10 cellular contexts compared by ENCODE assay signal in genomic region chr7:106050002-106050742, GRCh38.
DNase-seq lines count a peak whose midpoint lies in the region; ATAC-seq and TF ChIP-seq lines count a peak whose summit lies in the region.
"Had no signal": no experiment of that assay in that cellular context is flagged by ENCODE, and none has a peak within 500 bp of the region (broad histone marks: within the 10 kb centered on the region; RNA-seq: fewer than 3 reads in every experiment).

No MANE protein-coding gene starts in this region.

- H3K9me2 ChIP-seq in Loucy (replicated peaks; ENCODE audit: low read depth, low read length) = no peaks in the 10 kb centered on the region

- H4K20me1 ChIP-seq in BLaER1 treated with 17β-estradiol and CSF1 and Interleukin-3, amounts not matched to agents 10 nM and 100 nM = no peaks in the 10 kb centered on the region
- H4K20me1 ChIP-seq in Loucy (ENCODE audit: insufficient read depth, low read length, poor library complexity, severe bottlenecking) = no peaks in the 10 kb centered on the region

- H3K9me3 ChIP-seq in BLaER1 treated with 17β-estradiol and CSF1 and Interleukin-3, amounts not matched to agents 10 nM and 100 nM (replicated peaks in 1 of 11) = peaks cover 0 to 11% (median 8%) of the 10 kb centered on the region in 11 experiments; a peak in 15 of 22 replicates
- no peaks in the 10 kb centered on the region for H3K9me3 ChIP-seq in Loucy (ENCODE audit: insufficient read depth, low read depth, low read length)

- DNase-seq in epithelial cell of esophagus (ENCODE audit: low read depth) = peak; percentile 88
- no peak for DNase-seq in omental fat pad (ENCODE audit: low spot score)
- DNase-seq in NCI-H2227 (lab: John Stamatoyannopoulos, UW; ENCODE audit: unreplicated experiment) = no peak
- no peak for DNase-seq in activated naive CD4-positive, alpha-beta T cell treated with Interleukin-2 at 50 U/mL for 16 hours
- DNase-seq: activated effector memory CD4-positive, alpha-beta T cell treated with anti-CD3 and anti-CD28 coated beads, Interleukin-2, amount 50 U/mL, for 16 hours; kidney had no signal

- no peaks in the 10 kb centered on the region for H3K36me3 ChIP-seq in BLaER1 treated with 17β-estradiol and CSF1 and Interleukin-3, amounts not matched to agents 10 nM and 100 nM
- no peaks in the 10 kb centered on the region for H3K36me3 ChIP-seq in Loucy (ENCODE audit: insufficient read depth, low read length)

- no peak overlapping the region for H3K27ac ChIP-seq in BLaER1 treated with 17β-estradiol and CSF1 and Interleukin-3, amounts not matched to agents 10 nM and 100 nM

- no peak overlapping the region for H3K9ac ChIP-seq in BLaER1 treated with 17β-estradiol and CSF1 and Interleukin-3, amounts not matched to agents 10 nM and 100 nM
- no peak overlapping the region for H3K9ac ChIP-seq in Loucy (ENCODE audit: low read depth, low read length, poor library complexity, severe bottlenecking)

- peak overlapping the region in 9 of 11 experiments; percentile 33 to 76 (median 52); a peak in 18 of 22 replicates for H3K4me2 ChIP-seq in BLaER1 treated with 17β-estradiol and CSF1 and Interleukin-3, amounts not matched to agents 10 nM and 100 nM
- H3K4me2 ChIP-seq in Loucy (ENCODE audit: low read depth, low read length, poor library complexity, severe bottlenecking) = no peak overlapping the region

- no peaks in the 10 kb centered on the region for H3F3A ChIP-seq in Loucy (ENCODE audit: low read depth)

- TF ChIP-seq CTCF in Loucy (conservative IDR thresholded peaks at IDR 0.05; ENCODE audit: low read length) (0 out of 2 replicates have a peak, but pooled peaks have one; percentile 15), epithelial cell of esophagus (IDR thresholded peaks at IDR 0.05; ENCODE audit: insufficient read depth, low read depth, low read length, missing control alignments) (peak; percentile 52), omental fat pad (IDR thresholded peaks at IDR 0.05) (no peak)

- H3K79me2 ChIP-seq in Loucy (ENCODE audit: insufficient read depth, low read length) = no peaks in the 10 kb centered on the region

- no peak overlapping the region for H2AFZ ChIP-seq in Loucy (ENCODE audit: low read length)

- peaks cover 0 to 18% (median 14%) of the 10 kb centered on the region in 10 experiments; a peak in 14 of 20 replicates for H3K4me1 ChIP-seq in BLaER1 treated with 17β-estradiol and CSF1 and Interleukin-3, amounts not matched to agents 10 nM and 100 nM
- H3K4me1 ChIP-seq in Loucy (ENCODE audit: insufficient read depth, low read length, poor library complexity, severe bottlenecking) = no peaks in the 10 kb centered on the region

- H3K27me3 ChIP-seq in BLaER1 treated with 17β-estradiol and CSF1 and Interleukin-3, amounts not matched to agents 10 nM and 100 nM = no peaks in the 10 kb centered on the region
- H3K27me3 ChIP-seq in Loucy (ENCODE audit: insufficient read depth, low read length, poor library complexity, severe bottlenecking) = peaks cover 33% of the 10 kb centered on the region

- ATAC-seq in omental fat pad (ENCODE audit: low FRiP score) (peak; percentile 75), HG02870 (IDR thresholded peaks at IDR 0.05; ENCODE audit: unreplicated experiment) (no peak), GM18520 (IDR thresholded peaks at IDR 0.05; ENCODE audit: unreplicated experiment) (no peak)

- H3K4me3 ChIP-seq in BLaER1 treated with 17β-estradiol and CSF1 and Interleukin-3, amounts not matched to agents 10 nM and 100 nM = no peak overlapping the region
- H3K4me3 ChIP-seq in Loucy (ENCODE audit: low read length, poor library complexity, severe bottlenecking) = no peak overlapping the region
- H3K4me3 ChIP-seq in epithelial cell of esophagus (ENCODE audit: low read length) = no peak overlapping the region

Comparison
In these comparisons a context has a peak if more than half of its experiments do, and no peak if none do; other contexts are left out.
1. CTCF ChIP-seq: peak in Loucy (single experiment) and epithelial cell of esophagus (single experiment); none in omental fat pad (0 of 3).